18 cellular contexts compared by ENCODE assay signal in genomic region chr4:40300371-40301162, GRCh38. TPM values are rescaled to one million over a fixed set of nuclear protein-coding genes. Genes with fewer than 3 reads are reported as not detected.
DNase-seq lines count a peak whose midpoint lies in the region; ATAC-seq and TF ChIP-seq lines count a peak whose summit lies in the region.
"Had no signal": no experiment of that assay in that cellular context is flagged by ENCODE, and none has a peak within 500 bp of the region (broad histone marks: within the 10 kb centered on the region; RNA-seq: fewer than 3 reads in every experiment).

No MANE protein-coding gene starts in this region.

- peak overlapping the region; percentile 89 for H3K9ac ChIP-seq in OCI-LY1 (ENCODE audit: low read length)
- H3K9ac ChIP-seq: GM23248 had no signal

- WGBS in stomach, 5 donors: 81 to 91% (median 87%) methylated on average over 9 of the region's 9 CpGs

- no peak for DNase-seq in activated naive CD4-positive, alpha-beta T cell treated with anti-CD3 and anti-CD28 coated beads for 36 hours
- DNase-seq in activated naive CD4-positive, alpha-beta T cell treated with anti-CD3 and anti-CD28 coated beads, Interleukin-2, amount 50 U/mL, for 16 hours: no peak
- DNase-seq in activated naive CD8-positive, alpha-beta T cell treated with anti-CD3 and anti-CD28 coated beads, Interleukin-2, amount 10 ng/mL, durations not matched to agents 7 days and 5 days: no peak
- DNase-seq in stomach: no peak
- DNase-seq in NCI-H2107 (lab: John Stamatoyannopoulos, UW): no peak
- DNase-seq in NCI-H2171 treated with DMSO at 0.1 percent for 48 hours (lab: John Stamatoyannopoulos, UW): no peak
- DNase-seq: activated CD8-positive, alpha-beta memory T cell treated with anti-CD3 and anti-CD28 coated beads, Interleukin-2, amount 50 U/mL, for 4 hours; NCI-H1694 treated with DMSO at 0.1 percent for 48 hours; NCI-H510A treated with DMSO at 0.1 percent for 48 hours; stimulated activated naive CD4-positive, alpha-beta T cell treated with Interleukin-2 at 50 U/mL for 16 hours had no signal

- H3K27me3 ChIP-seq in OCI-LY1 (ENCODE audit: insufficient read depth, low read length) (no peaks in the 10 kb centered on the region), stomach (no peaks in the 10 kb centered on the region)
- H3K27me3 ChIP-seq: ascending aorta had no signal

- CTCF ChIA-PET in activated naive CD4-positive, alpha-beta T cell treated with anti-CD3 and anti-CD28 coated beads for 36 hours (lab: Charles Lee): interaction anchor here (0.6 to 3.1 kb wide), 11 partner anchors 8 to 464 kb away, joined by 3 to 10 read pairs (median 4); no protein-coding TSS in a partner anchor

- H3K27ac Mint-ChIP-seq in activated naive CD4-positive, alpha-beta T cell treated with anti-CD3 and anti-CD28 coated beads for 36 hours: peak overlapping the region; percentile 88
- H3K27ac Mint-ChIP-seq in activated naive CD8-positive, alpha-beta T cell treated with anti-CD3 and anti-CD28 coated beads, Interleukin-2, amount 10 ng/mL, durations not matched to agents 7 days and 5 days: peak overlapping the region; percentile 95

- no peaks in the 10 kb centered on the region for H4K20me1 ChIP-seq in OCI-LY1 (ENCODE audit: insufficient read depth, low read length)

- peaks cover 26% of the 10 kb centered on the region for H3F3A ChIP-seq in OCI-LY1 (ENCODE audit: insufficient read depth, low read length)

- no peak overlapping the region for H2AFZ ChIP-seq in OCI-LY1 (ENCODE audit: low read length)
- H2AFZ ChIP-seq: GM23248 had no signal

- TF ChIP-seq POLR2A in stomach (IDR thresholded peaks at IDR 0.05): no peak

- peaks cover 6% of the 10 kb centered on the region; the same call in 1 of the 2 replicates for H3K36me3 ChIP-seq in OCI-LY1 (ENCODE audit: insufficient read depth, low read length)
- H3K36me3 ChIP-seq in stomach: no peaks in the 10 kb centered on the region
- H3K36me3 ChIP-seq: ascending aorta, prostate gland had no signal

- TF ChIP-seq EP300 in stomach (IDR thresholded peaks at IDR 0.05): no peak

- H3K27ac ChIP-seq in OCI-LY1 (ENCODE audit: low read depth, low read length, poor library complexity, severe bottlenecking): peak overlapping the region; percentile 100
- H3K27ac ChIP-seq in stomach: peak overlapping the region in 4 of 5 donors; percentile 34 to 64 (median 54)
- H3K27ac ChIP-seq: ascending aorta, GM23248, prostate gland had no signal

- H3K27me3 Mint-ChIP-seq in activated naive CD4-positive, alpha-beta T cell treated with anti-CD3 and anti-CD28 coated beads for 36 hours (ENCODE audit: low read depth): no peaks in the 10 kb centered on the region
- no peaks in the 10 kb centered on the region for H3K27me3 Mint-ChIP-seq in activated naive CD8-positive, alpha-beta T cell treated with anti-CD3 and anti-CD28 coated beads, Interleukin-2, amount 10 ng/mL, durations not matched to agents 7 days and 5 days
- H3K27me3 Mint-ChIP-seq: natural killer cell treated with Interleukin-12 subunit alpha and Interleukin-12 subunit beta and Interleukin-15 and Interleukin-18, amount 100 ng/mL, for 72 hours had no signal

- H3K4me2 ChIP-seq in OCI-LY1 (ENCODE audit: low read length): peak overlapping the region; percentile 67
- H3K4me2 ChIP-seq: smooth muscle cell had no signal

- H3K4me3 Mint-ChIP-seq in activated naive CD4-positive, alpha-beta T cell treated with anti-CD3 and anti-CD28 coated beads for 36 hours: no peak overlapping the region
- peak overlapping the region; percentile 82 for H3K4me3 Mint-ChIP-seq in activated naive CD8-positive, alpha-beta T cell treated with anti-CD3 and anti-CD28 coated beads, Interleukin-2, amount 10 ng/mL, durations not matched to agents 7 days and 5 days

- TF ChIP-seq CTCF in OCI-LY1 (IDR thresholded peaks at IDR 0.05; ENCODE audit: low read length): peak; percentile 3; the same call in 1 of the 2 replicates
- TF ChIP-seq CTCF in stomach (IDR thresholded peaks at IDR 0.05): no peak

- H3K4me3 ChIP-seq in OCI-LY1 (ENCODE audit: low read depth, low read length, poor library complexity, severe bottlenecking) (peak overlapping the region; percentile 42), stomach (no peak overlapping the region)
- H3K4me3 ChIP-seq: ascending aorta, GM23248, prostate gland, smooth muscle cell had no signal

- peaks cover 85% of the 10 kb centered on the region for H3K4me1 ChIP-seq in OCI-LY1 (ENCODE audit: insufficient read depth, low read length, severe bottlenecking)
- H3K4me1 ChIP-seq in stomach: peaks cover 0 to 23% (median 9%) of the 10 kb centered on the region in 4 donors
- H3K4me1 ChIP-seq: ascending aorta, prostate gland had no signal

- intact Hi-C loops in activated naive CD4-positive, alpha-beta T cell treated with anti-CD3 and anti-CD28 coated beads for 36 hours (cut with micrococcal nuclease): loop anchor here (1.0 to 10.0 kb wide), 5 partner anchors 16 to 1116 kb away; partner anchors contain the start of genes UGDH and WDR19
- intact Hi-C loops in stomach (cut with DNase I; ENCODE audit: low total_unique reads): no loop called here

- H3K36me3 Mint-ChIP-seq in activated naive CD4-positive, alpha-beta T cell treated with anti-CD3 and anti-CD28 coated beads for 36 hours (ENCODE audit: low read depth): peaks cover 6% of the 10 kb centered on the region
- H3K36me3 Mint-ChIP-seq in activated naive CD8-positive, alpha-beta T cell treated with anti-CD3 and anti-CD28 coated beads, Interleukin-2, amount 10 ng/mL, durations not matched to agents 7 days and 5 days: peaks cover 10% of the 10 kb centered on the region

- no peaks in the 10 kb centered on the region for H3K79me2 ChIP-seq in OCI-LY1 (ENCODE audit: insufficient read depth, low read length)

- H3K9me3 Mint-ChIP-seq in activated naive CD4-positive, alpha-beta T cell treated with anti-CD3 and anti-CD28 coated beads for 36 hours: peaks cover 5% of the 10 kb centered on the region
- peaks cover 3% of the 10 kb centered on the region for H3K9me3 Mint-ChIP-seq in activated naive CD8-positive, alpha-beta T cell treated with anti-CD3 and anti-CD28 coated beads, Interleukin-2, amount 10 ng/mL, durations not matched to agents 7 days and 5 days

- POLR2A ChIA-PET in activated naive CD8-positive, alpha-beta T cell treated with anti-CD3 and anti-CD28 coated beads, Interleukin-2, amount 10 ng/mL, durations not matched to agents 7 days and 5 days (lab: Charles Lee): interaction anchor here (0.6 to 2.6 kb wide), 13 partner anchors 10 to 111 kb away, joined by 3 to 24 read pairs (median 4); no protein-coding TSS in a partner anchor

- peaks cover 77% of the 10 kb centered on the region for H3K4me1 Mint-ChIP-seq in activated naive CD4-positive, alpha-beta T cell treated with anti-CD3 and anti-CD28 coated beads for 36 hours (ENCODE audit: low read depth)
- H3K4me1 Mint-ChIP-seq in activated naive CD8-positive, alpha-beta T cell treated with anti-CD3 and anti-CD28 coated beads, Interleukin-2, amount 10 ng/mL, durations not matched to agents 7 days and 5 days: peaks cover 62% of the 10 kb centered on the region

- no peak for ATAC-seq in activated naive CD8-positive, alpha-beta T cell treated with anti-CD3 and anti-CD28 coated beads, Interleukin-2, amount 10 ng/mL, durations not matched to agents 7 days and 5 days (ENCODE audit: low read depth)
- ATAC-seq in HG03571 (IDR thresholded peaks at IDR 0.05; ENCODE audit: unreplicated experiment): no peak
- ATAC-seq: natural killer cell treated with Interleukin-12 subunit alpha and Interleukin-12 subunit beta and Interleukin-15 and Interleukin-18, amount 100 ng/mL, for 72 hours; SK-N-SH treated with all-trans-retinoic acid at 6 μM for 48 hours had no signal

- no peaks in the 10 kb centered on the region for H3K9me2 ChIP-seq in OCI-LY1 (ENCODE audit: low read depth, low read length)

- H3K9me3 ChIP-seq in OCI-LY1 (ENCODE audit: low read length) (no peaks in the 10 kb centered on the region), stomach (peaks cover 0 to 5% (median 0%) of the 10 kb centered on the region in 4 donors)
- H3K9me3 ChIP-seq: ascending aorta, prostate gland had no signal

RNA-seq across cellular contexts. Expression of gene CHRNA9, which starts 34.6 kb away (rescaled TPM):
- total RNA-seq in activated naive CD4-positive, alpha-beta T cell treated with anti-CD3 and anti-CD28 coated beads for 36 hours: not detected
- under 1 TPM; 0.55 to 0.68 TPM for total RNA-seq in activated naive CD8-positive, alpha-beta T cell treated with anti-CD3 and anti-CD28 coated beads, Interleukin-2, amount 10 ng/mL, durations not matched to agents 7 days and 5 days
- not detected for total RNA-seq in stomach
- under 1 TPM in 1 of 3 donors, not detected in 2; 0.31 TPM for polyA plus RNA-seq in stomach
- total RNA-seq: ascending aorta; natural killer cell treated with Interleukin-12 subunit alpha and Interleukin-12 subunit beta and Interleukin-15 and Interleukin-18, amount 100 ng/mL, for 72 hours; prostate gland had no signal
